Comparison of ENCODE assay signal across 2 cellular contexts in the genomic region with DNA sequence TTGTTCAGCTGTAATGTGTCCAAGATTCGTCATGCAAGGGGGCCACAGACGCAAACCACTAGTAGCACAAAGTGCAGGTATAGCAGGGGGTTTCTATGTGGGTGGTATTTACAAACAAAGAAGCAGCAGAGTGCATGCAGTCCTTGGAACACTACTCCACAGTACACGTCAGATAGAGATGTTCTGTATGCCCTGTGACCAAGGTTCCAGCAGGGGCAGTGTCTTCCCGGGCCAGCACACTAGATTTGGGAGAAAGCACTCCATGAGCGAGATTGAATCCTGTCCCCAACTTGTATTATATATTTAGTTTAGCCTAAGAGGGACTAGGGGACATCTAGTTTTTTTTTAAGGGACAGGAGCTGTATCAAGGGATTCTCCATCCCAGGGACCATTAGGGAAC.
TF ChIP-seq lines count a peak whose summit lies in the region.

No MANE protein-coding gene starts in this region.

TF ChIP-seq in HepG2, 621 proteins besides CTCF, POLR2A, EP300 and RAD21:
- TF ChIP-seq ZNF674 (CRISPR knock-in tag; IDR thresholded peaks at IDR 0.05; ENCODE audit: low read depth) (no peak), PITX1 (CRISPR knock-in tag; IDR thresholded peaks at IDR 0.05) (no peak), GABPA (IDR thresholded peaks at IDR 0.05; ENCODE audit: low read depth, low read length) (no peak), GABPA (CRISPR knock-in tag; IDR thresholded peaks at IDR 0.05; ENCODE audit: low read depth) (no peak), SMAD9 (CRISPR knock-in tag; IDR thresholded peaks at IDR 0.05) (no peak), XRCC5 (optimal IDR thresholded peaks at IDR 0.05; ENCODE audit: low read length) (no peak), RFX3 (CRISPR knock-in tag; IDR thresholded peaks at IDR 0.05) (no peak), TEAD2 (CRISPR knock-in tag; IDR thresholded peaks at IDR 0.05) (no peak), ZNF782 (CRISPR knock-in tag; IDR thresholded peaks at IDR 0.05; ENCODE audit: borderline replicate concordance) (no peak), ZNF550 (CRISPR knock-in tag; IDR thresholded peaks at IDR 0.05; ENCODE audit: borderline replicate concordance) (no peak), EED (CRISPR knock-in tag; IDR thresholded peaks at IDR 0.05) (no peak), ZSCAN21 (CRISPR knock-in tag; IDR thresholded peaks at IDR 0.05; ENCODE audit: borderline replicate concordance) (no peak), ZNF256 (CRISPR knock-in tag; conservative IDR thresholded peaks at IDR 0.05) (no peak)
- TF ChIP-seq, protein P1, sequence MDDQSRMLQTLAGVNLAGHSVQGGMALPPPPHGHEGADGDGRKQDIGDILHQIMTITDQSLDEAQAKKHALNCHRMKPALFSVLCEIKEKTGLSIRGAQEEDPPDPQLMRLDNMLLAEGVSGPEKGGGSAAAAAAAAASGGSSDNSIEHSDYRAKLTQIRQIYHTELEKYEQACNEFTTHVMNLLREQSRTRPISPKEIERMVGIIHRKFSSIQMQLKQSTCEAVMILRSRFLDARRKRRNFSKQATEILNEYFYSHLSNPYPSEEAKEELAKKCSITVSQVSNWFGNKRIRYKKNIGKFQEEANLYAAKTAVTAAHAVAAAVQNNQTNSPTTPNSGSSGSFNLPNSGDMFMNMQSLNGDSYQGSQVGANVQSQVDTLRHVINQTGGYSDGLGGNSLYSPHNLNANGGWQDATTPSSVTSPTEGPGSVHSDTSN (CRISPR knock-in tag; IDR thresholded peaks at IDR 0.05; ENCODE audit: borderline replicate concordance): no peak
- TF ChIP-seq, protein P2, sequence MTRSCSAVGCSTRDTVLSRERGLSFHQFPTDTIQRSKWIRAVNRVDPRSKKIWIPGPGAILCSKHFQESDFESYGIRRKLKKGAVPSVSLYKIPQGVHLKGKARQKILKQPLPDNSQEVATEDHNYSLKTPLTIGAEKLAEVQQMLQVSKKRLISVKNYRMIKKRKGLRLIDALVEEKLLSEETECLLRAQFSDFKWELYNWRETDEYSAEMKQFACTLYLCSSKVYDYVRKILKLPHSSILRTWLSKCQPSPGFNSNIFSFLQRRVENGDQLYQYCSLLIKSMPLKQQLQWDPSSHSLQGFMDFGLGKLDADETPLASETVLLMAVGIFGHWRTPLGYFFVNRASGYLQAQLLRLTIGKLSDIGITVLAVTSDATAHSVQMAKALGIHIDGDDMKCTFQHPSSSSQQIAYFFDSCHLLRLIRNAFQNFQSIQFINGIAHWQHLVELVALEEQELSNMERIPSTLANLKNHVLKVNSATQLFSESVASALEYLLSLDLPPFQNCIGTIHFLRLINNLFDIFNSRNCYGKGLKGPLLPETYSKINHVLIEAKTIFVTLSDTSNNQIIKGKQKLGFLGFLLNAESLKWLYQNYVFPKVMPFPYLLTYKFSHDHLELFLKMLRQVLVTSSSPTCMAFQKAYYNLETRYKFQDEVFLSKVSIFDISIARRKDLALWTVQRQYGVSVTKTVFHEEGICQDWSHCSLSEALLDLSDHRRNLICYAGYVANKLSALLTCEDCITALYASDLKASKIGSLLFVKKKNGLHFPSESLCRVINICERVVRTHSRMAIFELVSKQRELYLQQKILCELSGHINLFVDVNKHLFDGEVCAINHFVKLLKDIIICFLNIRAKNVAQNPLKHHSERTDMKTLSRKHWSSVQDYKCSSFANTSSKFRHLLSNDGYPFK (CRISPR knock-in tag; IDR thresholded peaks at IDR 0.05; ENCODE audit: borderline replicate concordance): no peak
- TF ChIP-seq, protein P3, sequence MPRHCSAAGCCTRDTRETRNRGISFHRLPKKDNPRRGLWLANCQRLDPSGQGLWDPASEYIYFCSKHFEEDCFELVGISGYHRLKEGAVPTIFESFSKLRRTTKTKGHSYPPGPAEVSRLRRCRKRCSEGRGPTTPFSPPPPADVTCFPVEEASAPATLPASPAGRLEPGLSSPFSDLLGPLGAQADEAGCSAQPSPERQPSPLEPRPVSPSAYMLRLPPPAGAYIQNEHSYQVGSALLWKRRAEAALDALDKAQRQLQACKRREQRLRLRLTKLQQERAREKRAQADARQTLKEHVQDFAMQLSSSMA (CRISPR knock-in tag; IDR thresholded peaks at IDR 0.05): no peak
- TF ChIP-seq, protein P4, sequence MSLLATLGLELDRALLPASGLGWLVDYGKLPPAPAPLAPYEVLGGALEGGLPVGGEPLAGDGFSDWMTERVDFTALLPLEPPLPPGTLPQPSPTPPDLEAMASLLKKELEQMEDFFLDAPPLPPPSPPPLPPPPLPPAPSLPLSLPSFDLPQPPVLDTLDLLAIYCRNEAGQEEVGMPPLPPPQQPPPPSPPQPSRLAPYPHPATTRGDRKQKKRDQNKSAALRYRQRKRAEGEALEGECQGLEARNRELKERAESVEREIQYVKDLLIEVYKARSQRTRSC (CRISPR knock-in tag; IDR thresholded peaks at IDR 0.05; ENCODE audit: low read depth): no peak
- TF ChIP-seq, protein P5, sequence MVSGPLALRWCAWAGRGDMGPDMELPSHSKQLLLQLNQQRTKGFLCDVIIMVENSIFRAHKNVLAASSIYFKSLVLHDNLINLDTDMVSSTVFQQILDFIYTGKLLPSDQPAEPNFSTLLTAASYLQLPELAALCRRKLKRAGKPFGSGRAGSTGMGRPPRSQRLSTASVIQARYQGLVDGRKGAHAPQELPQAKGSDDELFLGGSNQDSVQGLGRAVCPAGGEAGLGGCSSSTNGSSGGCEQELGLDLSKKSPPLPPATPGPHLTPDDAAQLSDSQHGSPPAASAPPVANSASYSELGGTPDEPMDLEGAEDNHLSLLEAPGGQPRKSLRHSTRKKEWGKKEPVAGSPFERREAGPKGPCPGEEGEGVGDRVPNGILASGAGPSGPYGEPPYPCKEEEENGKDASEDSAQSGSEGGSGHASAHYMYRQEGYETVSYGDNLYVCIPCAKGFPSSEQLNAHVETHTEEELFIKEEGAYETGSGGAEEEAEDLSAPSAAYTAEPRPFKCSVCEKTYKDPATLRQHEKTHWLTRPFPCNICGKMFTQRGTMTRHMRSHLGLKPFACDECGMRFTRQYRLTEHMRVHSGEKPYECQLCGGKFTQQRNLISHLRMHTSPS (CRISPR knock-in tag; IDR thresholded peaks at IDR 0.05; ENCODE audit: low read depth): no peak
- TF ChIP-seq, protein P6, sequence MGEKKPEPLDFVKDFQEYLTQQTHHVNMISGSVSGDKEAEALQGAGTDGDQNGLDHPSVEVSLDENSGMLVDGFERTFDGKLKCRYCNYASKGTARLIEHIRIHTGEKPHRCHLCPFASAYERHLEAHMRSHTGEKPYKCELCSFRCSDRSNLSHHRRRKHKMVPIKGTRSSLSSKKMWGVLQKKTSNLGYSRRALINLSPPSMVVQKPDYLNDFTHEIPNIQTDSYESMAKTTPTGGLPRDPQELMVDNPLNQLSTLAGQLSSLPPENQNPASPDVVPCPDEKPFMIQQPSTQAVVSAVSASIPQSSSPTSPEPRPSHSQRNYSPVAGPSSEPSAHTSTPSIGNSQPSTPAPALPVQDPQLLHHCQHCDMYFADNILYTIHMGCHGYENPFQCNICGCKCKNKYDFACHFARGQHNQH (CRISPR knock-in tag; IDR thresholded peaks at IDR 0.05): no peak

TF ChIP-seq in SK-N-SH, 30 proteins besides CTCF, POLR2A, EP300 and RAD21:
- TF ChIP-seq EZH2phosphoT487 (IDR thresholded peaks at IDR 0.05; ENCODE audit: borderline replicate concordance, low read depth) (no peak), SIN3A (IDR thresholded peaks at IDR 0.05; ENCODE audit: borderline replicate concordance, low read depth, low read length) (no peak), NRF1 (IDR thresholded peaks at IDR 0.05; ENCODE audit: low read depth, low read length) (no peak), RXRA (IDR thresholded peaks at IDR 0.05; ENCODE audit: borderline replicate concordance, low read depth) (no peak), YY1 (IDR thresholded peaks at IDR 0.05; ENCODE audit: low read depth) (no peak), MEF2A (IDR thresholded peaks at IDR 0.05; ENCODE audit: borderline replicate concordance, low read depth) (no peak), ELF1 (IDR thresholded peaks at IDR 0.05) (no peak), GABPA (IDR thresholded peaks at IDR 0.05; ENCODE audit: low read depth) (no peak)
- TF ChIP-seq, protein P7, sequence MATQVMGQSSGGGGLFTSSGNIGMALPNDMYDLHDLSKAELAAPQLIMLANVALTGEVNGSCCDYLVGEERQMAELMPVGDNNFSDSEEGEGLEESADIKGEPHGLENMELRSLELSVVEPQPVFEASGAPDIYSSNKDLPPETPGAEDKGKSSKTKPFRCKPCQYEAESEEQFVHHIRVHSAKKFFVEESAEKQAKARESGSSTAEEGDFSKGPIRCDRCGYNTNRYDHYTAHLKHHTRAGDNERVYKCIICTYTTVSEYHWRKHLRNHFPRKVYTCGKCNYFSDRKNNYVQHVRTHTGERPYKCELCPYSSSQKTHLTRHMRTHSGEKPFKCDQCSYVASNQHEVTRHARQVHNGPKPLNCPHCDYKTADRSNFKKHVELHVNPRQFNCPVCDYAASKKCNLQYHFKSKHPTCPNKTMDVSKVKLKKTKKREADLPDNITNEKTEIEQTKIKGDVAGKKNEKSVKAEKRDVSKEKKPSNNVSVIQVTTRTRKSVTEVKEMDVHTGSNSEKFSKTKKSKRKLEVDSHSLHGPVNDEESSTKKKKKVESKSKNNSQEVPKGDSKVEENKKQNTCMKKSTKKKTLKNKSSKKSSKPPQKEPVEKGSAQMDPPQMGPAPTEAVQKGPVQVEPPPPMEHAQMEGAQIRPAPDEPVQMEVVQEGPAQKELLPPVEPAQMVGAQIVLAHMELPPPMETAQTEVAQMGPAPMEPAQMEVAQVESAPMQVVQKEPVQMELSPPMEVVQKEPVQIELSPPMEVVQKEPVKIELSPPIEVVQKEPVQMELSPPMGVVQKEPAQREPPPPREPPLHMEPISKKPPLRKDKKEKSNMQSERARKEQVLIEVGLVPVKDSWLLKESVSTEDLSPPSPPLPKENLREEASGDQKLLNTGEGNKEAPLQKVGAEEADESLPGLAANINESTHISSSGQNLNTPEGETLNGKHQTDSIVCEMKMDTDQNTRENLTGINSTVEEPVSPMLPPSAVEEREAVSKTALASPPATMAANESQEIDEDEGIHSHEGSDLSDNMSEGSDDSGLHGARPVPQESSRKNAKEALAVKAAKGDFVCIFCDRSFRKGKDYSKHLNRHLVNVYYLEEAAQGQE (IDR thresholded peaks at IDR 0.05; ENCODE audit: low read depth, low read length): no peak
- TF ChIP-seq, protein P8, sequence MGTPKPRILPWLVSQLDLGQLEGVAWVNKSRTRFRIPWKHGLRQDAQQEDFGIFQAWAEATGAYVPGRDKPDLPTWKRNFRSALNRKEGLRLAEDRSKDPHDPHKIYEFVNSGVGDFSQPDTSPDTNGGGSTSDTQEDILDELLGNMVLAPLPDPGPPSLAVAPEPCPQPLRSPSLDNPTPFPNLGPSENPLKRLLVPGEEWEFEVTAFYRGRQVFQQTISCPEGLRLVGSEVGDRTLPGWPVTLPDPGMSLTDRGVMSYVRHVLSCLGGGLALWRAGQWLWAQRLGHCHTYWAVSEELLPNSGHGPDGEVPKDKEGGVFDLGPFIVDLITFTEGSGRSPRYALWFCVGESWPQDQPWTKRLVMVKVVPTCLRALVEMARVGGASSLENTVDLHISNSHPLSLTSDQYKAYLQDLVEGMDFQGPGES (IDR thresholded peaks at IDR 0.05; ENCODE audit: low read depth, low read length): no peak
- TF ChIP-seq, protein P9, sequence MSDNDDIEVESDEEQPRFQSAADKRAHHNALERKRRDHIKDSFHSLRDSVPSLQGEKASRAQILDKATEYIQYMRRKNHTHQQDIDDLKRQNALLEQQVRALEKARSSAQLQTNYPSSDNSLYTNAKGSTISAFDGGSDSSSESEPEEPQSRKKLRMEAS (IDR thresholded peaks at IDR 0.05; ENCODE audit: low read depth): no peak
